ENCODE assay signal across 8 cellular contexts in genomic region chr5:24633705-24634325, GRCh38. TPM values are rescaled to one million over a fixed set of nuclear protein-coding genes. Genes with fewer than 3 reads are reported as not detected.
DNase-seq lines count a peak whose midpoint lies in the region; ATAC-seq and TF ChIP-seq lines count a peak whose summit lies in the region.

No MANE protein-coding gene starts in this region.

- H3K36me3 ChIP-seq in HAP-1 (replicated peaks) (no peaks in the 10 kb centered on the region), ovary (no peaks in the 10 kb centered on the region)

- no peak for TF ChIP-seq CTCF in ovary (IDR thresholded peaks at IDR 0.05)

- H3K9me3 ChIP-seq in HAP-1 = no peaks in the 10 kb centered on the region
- no peaks in the 10 kb centered on the region for H3K9me3 ChIP-seq in ovary

- peak; percentile 22 for DNase-seq in DMS114 treated with DMSO at 0.1 percent for 48 hours (lab: John Stamatoyannopoulos, UW; ENCODE audit: unreplicated experiment)
- DNase-seq in HAP-1 (ENCODE audit: low spot score in 2 of 2) = peak; percentile 40 to 69
- DNase-seq in NCI-H2081 (lab: John Stamatoyannopoulos, UW) = peak; percentile 79 to 82
- DNase-seq in amniotic stem cell (lab: John Stamatoyannopoulos, UW) = peak; percentile 9
- DNase-seq in left lobe of liver (ENCODE audit: low spot score) = no peak
- no peak for DNase-seq in stimulated activated CD4-positive, alpha-beta T cell treated with anti-CD3 and anti-CD28 coated beads, Interleukin-4, amount 100 ng/mL, for 24 hours
- no peak for DNase-seq in ovary

- no peak overlapping the region for H3K4me3 ChIP-seq in HAP-1
- H3K4me3 ChIP-seq in ovary = no peak overlapping the region

- in situ Hi-C loops in HAP-1 (cut with MboI; ENCODE audit: low sequenced_read_pairs) = no loop called here

- peaks cover 30% of the 10 kb centered on the region for H3K4me1 ChIP-seq in HAP-1
- no peaks in the 10 kb centered on the region for H3K4me1 ChIP-seq in ovary (ENCODE audit: insufficient read depth)

- no peak overlapping the region for H3K27ac ChIP-seq in ovary

- ATAC-seq in left lobe of liver = peak; percentile 75
- ATAC-seq in GM18909 (IDR thresholded peaks at IDR 0.05; ENCODE audit: poor library complexity, unreplicated experiment) = no peak

- WGBS in ovary, 3 donors = 0 to 1% (median 1%) methylated on average over 4 of the region's 4 CpGs

- TF ChIP-seq EP300 in ovary (IDR thresholded peaks at IDR 0.05) = no peak

- H3K27me3 ChIP-seq in HAP-1 (ENCODE audit: low read depth) (no peaks in the 10 kb centered on the region), ovary (no peaks in the 10 kb centered on the region)

- TF ChIP-seq POLR2A in ovary (IDR thresholded peaks at IDR 0.05) = no peak

- intact Hi-C loops in ovary (cut with DNase I) = no loop called here

RNA-seq across cellular contexts. Expression of gene CDH10, which starts 11.0 kb away (rescaled TPM):
- total RNA-seq in left lobe of liver = not detected
- total RNA-seq in ovary = under 1 TPM in 3 of 7 donors, not detected in 4; 0.08 to 0.22 (median 0.15) TPM
- polyA plus RNA-seq in ovary = under 1 TPM in 1 of 2 donors, not detected in 1; 0.10 TPM

Comparison
In these comparisons a context has a peak if more than half of its experiments do, and no peak if none do; other contexts are left out.
1. DNase-seq: peak in DMS114 treated with DMSO at 0.1 percent for 48 hours (single experiment), HAP-1 (2 of 2), NCI-H2081 (2 of 2) and amniotic stem cell (single experiment); none in left lobe of liver (single experiment), stimulated activated CD4-positive, alpha-beta T cell treated with anti-CD3 and anti-CD28 coated beads, Interleukin-4, amount 100 ng/mL, for 24 hours (single experiment) and ovary (0 of 5).